ENCODE assay signal across 11 cellular contexts in genomic region chr7:55099086-55099831, GRCh38.
A peak's percentile ranks its signal among the peaks of the same experiment; 100 is the strongest.
DNase-seq lines count a peak whose midpoint lies in the region; ATAC-seq, FAIRE-seq and TF ChIP-seq lines count a peak whose summit lies in the region.
"Had no signal": no experiment of that assay in that cellular context is flagged by ENCODE, and none has a peak within 500 bp of the region (broad histone marks: within the 10 kb centered on the region; RNA-seq: fewer than 3 reads in every experiment).

No MANE protein-coding gene starts in this region.

- no peaks in the 10 kb centered on the region for H3K36me3 ChIP-seq in kidney (ENCODE audit: control insufficient read depth in 1 of 2, insufficient read depth in 2 of 2, low read length in 2 of 2)

- H3K9me3 ChIP-seq in kidney (ENCODE audit: control insufficient read depth in 1 of 2, low read length in 2 of 2): no peaks in the 10 kb centered on the region

- no peak overlapping the region for H3K9ac ChIP-seq in kidney (ENCODE audit: low read length in 2 of 2)

- H3K4me3 ChIP-seq in kidney (ENCODE audit: low read length in 2 of 2): no peak overlapping the region

- H3K36me3 Mint-ChIP-seq in glutamatergic neuron (ENCODE audit: unreplicated experiment): no peaks in the 10 kb centered on the region

- no peak for TF ChIP-seq CTCF in glutamatergic neuron (IDR thresholded peaks at IDR 0.05; ENCODE audit: partially characterized antibody, unreplicated experiment)
- TF ChIP-seq CTCF in kidney (IDR thresholded peaks at IDR 0.05; ENCODE audit: borderline replicate concordance, extremely low read depth, insufficient read depth): no peak

- peaks cover 4 to 6% of the 10 kb centered on the region in 2 donors for H3K4me1 ChIP-seq in kidney (ENCODE audit: control insufficient read depth in 1 of 2, insufficient read depth in 1 of 2, low read depth in 1 of 2, low read length in 2 of 2)

- peak overlapping the region; percentile 94 for H3K27ac Mint-ChIP-seq in glutamatergic neuron (ENCODE audit: unreplicated experiment)
- H3K27ac Mint-ChIP-seq: T-helper 2 cell treated with Interferon-gamma antibody and Interleukin-4, amounts not matched to agents 5 μg/mL and 100 μg/mL, for 36 hours had no signal

- H3K27ac ChIP-seq in angular gyrus (ENCODE audit: low read depth, low read length) (peak overlapping the region; percentile 56), kidney (ENCODE audit: low read depth in 2 of 2, low read length in 2 of 2) (no peak overlapping the region)

- no peak for ATAC-seq in HG03354 (IDR thresholded peaks at IDR 0.05; ENCODE audit: poor library complexity, severe bottlenecking, unreplicated experiment)
- no peak for ATAC-seq in HG02678 (IDR thresholded peaks at IDR 0.05; ENCODE audit: unreplicated experiment)

- intact Hi-C loops in kidney (cut with DNase I): no loop called here

- peaks cover 2% of the 10 kb centered on the region for H3K27me3 Mint-ChIP-seq in glutamatergic neuron (ENCODE audit: unreplicated experiment)

- H3K4me1 Mint-ChIP-seq in glutamatergic neuron (ENCODE audit: low read depth, unreplicated experiment): peaks cover 46% of the 10 kb centered on the region

- H3K9me3 Mint-ChIP-seq in glutamatergic neuron (ENCODE audit: unreplicated experiment): peaks cover 7% of the 10 kb centered on the region
- H3K9me3 Mint-ChIP-seq: T-helper 2 cell treated with Interferon-gamma antibody and Interleukin-4, amounts not matched to agents 5 μg/mL and 100 μg/mL, for 36 hours had no signal

- peak; percentile 64 for DNase-seq in AG20443 (ENCODE audit: low spot score)
- peak; percentile 35 for DNase-seq in glutamatergic neuron
- DNase-seq in putamen (ENCODE audit: low spot score): peak; percentile 74
- DNase-seq in urothelium cell line (ENCODE audit: low spot score): no peak
- DNase-seq in kidney: no peak
- DNase-seq: NK-92 treated with Interleukin-12 subunit alpha and Interleukin-12 subunit beta, amount 100 ng/mL, for 24 hours had no signal

- H3K4me3 Mint-ChIP-seq in glutamatergic neuron (ENCODE audit: unreplicated experiment): peak overlapping the region; percentile 63
- H3K4me3 Mint-ChIP-seq: T-helper 2 cell treated with Interferon-gamma antibody and Interleukin-4, amounts not matched to agents 5 μg/mL and 100 μg/mL, for 36 hours had no signal

- FAIRE-seq in urothelium cell line (lab: Jason Lieb, UNC): no peak
- no peak for FAIRE-seq in kidney (lab: Jason Lieb, UNC)
- FAIRE-seq: colon had no signal

Comparison
In these comparisons a context has a peak if more than half of its experiments do, and no peak if none do; other contexts are left out.
1. DNase-seq: peak in AG20443 (single experiment), glutamatergic neuron (single experiment) and putamen (single experiment); none in urothelium cell line (single experiment) and kidney (single experiment).